ENCODE assay signal across 15 cellular contexts in the genomic region with DNA sequence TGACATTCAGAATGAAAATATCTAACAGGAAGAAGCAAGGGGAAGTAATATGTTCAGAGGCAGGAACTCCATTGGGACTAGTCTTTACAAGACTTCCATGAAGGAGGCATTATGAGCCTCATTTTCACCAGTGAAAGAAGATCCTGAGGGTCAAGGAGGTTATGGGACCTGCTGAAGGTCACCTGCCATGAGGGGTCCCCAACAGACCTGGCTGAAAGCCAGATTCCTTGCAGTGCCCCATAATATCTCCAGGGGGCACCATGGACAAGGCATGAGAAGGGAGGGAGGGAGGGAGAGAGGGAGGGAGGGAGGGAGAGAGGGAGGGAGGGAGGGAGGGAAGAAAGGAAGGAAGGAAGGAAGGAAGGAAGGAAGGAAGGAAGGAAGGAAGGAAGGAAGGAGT. TPM values are rescaled to one million over a fixed set of nuclear protein-coding genes. Genes with fewer than 3 reads are reported as not detected.
DNase-seq lines count a peak whose midpoint lies in the region; TF ChIP-seq lines count a peak whose summit lies in the region.
"Had no signal": no experiment of that assay in that cellular context is flagged by ENCODE, and none has a peak within 500 bp of the region (broad histone marks: within the 10 kb centered on the region; RNA-seq: fewer than 3 reads in every experiment).

No MANE protein-coding gene starts in this region.

- peak; percentile 4 for DNase-seq in COR-L47 (lab: John Stamatoyannopoulos, UW)
- no peak for DNase-seq in HFFc6
- peak; percentile 43 for DNase-seq in WERI-Rb-1
- DNase-seq in left kidney (ENCODE audit: low read depth, low spot score) = peak; percentile 29
- DNase-seq in uterus = no peak
- no peak for DNase-seq in stimulated activated CD4-positive, alpha-beta T cell treated with anti-CD3 and anti-CD28 coated beads, Interleukin-15, amount 100 ng/mL, for 24 hours
- DNase-seq in NCI-H345 (lab: John Stamatoyannopoulos, UW) = no peak
- no peak for DNase-seq in Caco-2
- DNase-seq: activated naive CD8-positive, alpha-beta T cell treated with anti-CD3 and anti-CD28 coated beads, Interleukin-2, amount 10 ng/mL, durations not matched to agents 7 days and 5 days; CD4-positive, CD25-positive, alpha-beta regulatory T cell; cortex of kidney; immature natural killer cell; right cardiac atrium; stomach had no signal

- POLR2A ChIA-PET in Caco-2 (lab: Charles Lee) = no interaction called here

- H3K36me3 Mint-ChIP-seq in HFFc6 (ENCODE audit: low read depth) (no peaks in the 10 kb centered on the region), Caco-2 (ENCODE audit: insufficient read depth, unreplicated experiment) (no peaks in the 10 kb centered on the region)
- H3K36me3 Mint-ChIP-seq: activated naive CD8-positive, alpha-beta T cell treated with anti-CD3 and anti-CD28 coated beads, Interleukin-2, amount 10 ng/mL, durations not matched to agents 7 days and 5 days; CD4-positive, CD25-positive, alpha-beta regulatory T cell; immature natural killer cell had no signal

- peak overlapping the region; percentile 55 for H3K27ac Mint-ChIP-seq in HFFc6
- H3K27ac Mint-ChIP-seq in Caco-2 (ENCODE audit: unreplicated experiment) = no peak overlapping the region
- H3K27ac Mint-ChIP-seq: activated naive CD8-positive, alpha-beta T cell treated with anti-CD3 and anti-CD28 coated beads, Interleukin-2, amount 10 ng/mL, durations not matched to agents 7 days and 5 days; CD4-positive, CD25-positive, alpha-beta regulatory T cell; immature natural killer cell had no signal

- peaks cover 4% of the 10 kb centered on the region for H3K27me3 ChIP-seq in WERI-Rb-1 (ENCODE audit: insufficient read depth, low read depth, severe bottlenecking)
- no peaks in the 10 kb centered on the region for H3K27me3 ChIP-seq in uterus
- H3K27me3 ChIP-seq in Caco-2 (replicated peaks; ENCODE audit: control insufficient read depth, insufficient read depth, low read length) = no peaks in the 10 kb centered on the region
- H3K27me3 ChIP-seq: stomach had no signal

- H3K9me3 ChIP-seq in WERI-Rb-1 (ENCODE audit: severe bottlenecking) (no peaks in the 10 kb centered on the region), uterus (no peaks in the 10 kb centered on the region), Caco-2 (no peaks in the 10 kb centered on the region)
- H3K9me3 ChIP-seq: stomach had no signal

- CTCF ChIA-PET in Caco-2 (lab: Charles Lee) = no interaction called here

- H3K4me1 ChIP-seq in uterus (no peaks in the 10 kb centered on the region), Caco-2 (no peaks in the 10 kb centered on the region)
- H3K4me1 ChIP-seq: stomach had no signal

- 0 out of 2 replicates have a peak, but pooled peaks have one; percentile 17 for TF ChIP-seq CTCF in HFFc6 (IDR thresholded peaks at IDR 0.05)
- peak; percentile 36; the same call in 1 of the 2 replicates for TF ChIP-seq CTCF in WERI-Rb-1 (IDR thresholded peaks at IDR 0.05; ENCODE audit: low read depth, low read length)
- no peak for TF ChIP-seq CTCF in uterus (IDR thresholded peaks at IDR 0.05)
- no peak for TF ChIP-seq CTCF in Caco-2 (IDR thresholded peaks at IDR 0.05; ENCODE audit: insufficient read depth in 1 of 2, low read depth in 1 of 2, low read length in 1 of 2, severe bottlenecking in 1 of 2, unreplicated experiment in 1 of 2)

- H3K4me3 ChIP-seq in WERI-Rb-1 (ENCODE audit: low read depth, low read length) (no peak overlapping the region), uterus (no peak overlapping the region), Caco-2 (ENCODE audit: low read depth, low read length) (no peak overlapping the region)
- H3K4me3 ChIP-seq: stomach had no signal

- H3K27me3 Mint-ChIP-seq in HFFc6 (ENCODE audit: insufficient read depth) = peaks cover 2% of the 10 kb centered on the region
- no peaks in the 10 kb centered on the region for H3K27me3 Mint-ChIP-seq in Caco-2 (ENCODE audit: insufficient read depth, unreplicated experiment)

- no peaks in the 10 kb centered on the region for H3K36me3 ChIP-seq in WERI-Rb-1
- H3K36me3 ChIP-seq in uterus = no peaks in the 10 kb centered on the region
- no peaks in the 10 kb centered on the region for H3K36me3 ChIP-seq in Caco-2 (ENCODE audit: control insufficient read depth, insufficient read depth, low read length)
- H3K36me3 ChIP-seq: stomach had no signal

- BruUV-seq in Caco-2 (replicated peaks; lab: Mats Ljungman, UMichigan) = no TSS peak

- H3K27ac ChIP-seq in WERI-Rb-1 = no peak overlapping the region
- no peak overlapping the region for H3K27ac ChIP-seq in uterus
- H3K27ac ChIP-seq: stomach had no signal

- intact Hi-C loops in uterus (cut with DNase I; ENCODE audit: low total_unique reads) (no loop called here), Caco-2 (cut with micrococcal nuclease; ENCODE audit: unreplicated experiment) (no loop called here)

- H3K9me3 Mint-ChIP-seq in HFFc6 (no peaks in the 10 kb centered on the region), Caco-2 (ENCODE audit: unreplicated experiment) (no peaks in the 10 kb centered on the region)
- H3K9me3 Mint-ChIP-seq: activated naive CD8-positive, alpha-beta T cell treated with anti-CD3 and anti-CD28 coated beads, Interleukin-2, amount 10 ng/mL, durations not matched to agents 7 days and 5 days; CD4-positive, CD25-positive, alpha-beta regulatory T cell; immature natural killer cell had no signal

- H3K4me3 Mint-ChIP-seq in HFFc6 (no peak overlapping the region), Caco-2 (ENCODE audit: unreplicated experiment) (no peak overlapping the region)
- H3K4me3 Mint-ChIP-seq: activated naive CD8-positive, alpha-beta T cell treated with anti-CD3 and anti-CD28 coated beads, Interleukin-2, amount 10 ng/mL, durations not matched to agents 7 days and 5 days; CD4-positive, CD25-positive, alpha-beta regulatory T cell; immature natural killer cell had no signal

- no peak for TF ChIP-seq POLR2A in uterus (IDR thresholded peaks at IDR 0.05)

- H3K4me1 Mint-ChIP-seq in HFFc6 (ENCODE audit: low read depth) (peaks cover 98% of the 10 kb centered on the region), Caco-2 (ENCODE audit: low read depth, unreplicated experiment) (peaks cover 10% of the 10 kb centered on the region)
- H3K4me1 Mint-ChIP-seq: immature natural killer cell had no signal

RNA-seq across cellular contexts. Expression of a gene that starts 27.9 kb away (rescaled TPM):
- total RNA-seq in HFFc6 (2021; fragmentation: NEBNext Ultra II Directional; extraction: Animal tissue kit (Norgen Biotek cat#: 25700)) = 1 to 10 TPM in 5 of 6 experiments, under 1 TPM in 1; 0.88 to 2.0 (median 1.5) TPM
- total RNA-seq in uterus (under 1 TPM in 1 of 4 donors, not detected in 3; 0.35 TPM), Caco-2 (2022) (1.3 and 1.4 TPM in 2 replicates)
- total RNA-seq: activated naive CD8-positive, alpha-beta T cell treated with anti-CD3 and anti-CD28 coated beads, Interleukin-2, amount 10 ng/mL, durations not matched to agents 7 days and 5 days; CD4-positive, CD25-positive, alpha-beta regulatory T cell; Right ventricle myocardium inferior had no signal

Comparison
In these comparisons a context has a peak if more than half of its experiments do, and no peak if none do; other contexts are left out.
1. DNase-seq: peak in COR-L47 (single experiment), WERI-Rb-1 (single experiment) and left kidney (single experiment); none in HFFc6 (single experiment), uterus (0 of 2), stimulated activated CD4-positive, alpha-beta T cell treated with anti-CD3 and anti-CD28 coated beads, Interleukin-15, amount 100 ng/mL, for 24 hours (single experiment), NCI-H345 (single experiment) and Caco-2 (0 of 2).
2. CTCF ChIP-seq: peak in HFFc6 (single experiment) and WERI-Rb-1 (single experiment); none in uterus (0 of 4) and Caco-2 (0 of 2).